In the genomic region with DNA sequence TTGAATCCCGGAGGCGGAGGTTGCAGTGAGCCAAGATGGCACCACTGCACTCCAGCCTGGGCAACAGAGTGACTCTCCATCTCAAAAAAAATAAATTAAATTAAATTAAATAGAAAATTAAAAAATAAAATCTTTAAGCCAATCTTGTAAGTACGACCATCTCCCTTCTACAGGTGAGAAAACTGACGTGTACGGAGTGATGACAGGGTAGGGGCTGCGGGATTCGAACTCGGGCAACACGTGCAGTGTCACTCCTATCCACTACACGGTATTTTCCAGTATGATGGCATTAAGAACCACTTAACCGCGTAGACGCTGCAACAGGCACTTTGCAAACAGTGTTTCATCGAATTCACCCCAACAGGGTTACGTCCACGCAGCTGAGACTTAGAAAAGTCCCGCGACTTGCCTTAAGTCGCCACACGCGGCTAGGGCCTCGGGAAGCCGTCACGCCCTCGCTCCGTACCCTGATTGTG, we compare ENCODE assay signal across 8 cellular contexts. TPM values are rescaled to one million over a fixed set of nuclear protein-coding genes. Genes with fewer than 3 reads are reported as not detected.
A peak's percentile ranks its signal among the peaks of the same experiment; 100 is the strongest.
DNase-seq lines count a peak whose midpoint lies in the region; ATAC-seq and TF ChIP-seq lines count a peak whose summit lies in the region.

No MANE protein-coding gene starts in this region.

- H3K27me3 ChIP-seq in dorsolateral prefrontal cortex, result no peaks in the 10 kb centered on the region
- H3K27me3 ChIP-seq in muscle layer of duodenum (ENCODE audit: low read depth, low read length), result no peaks in the 10 kb centered on the region

- intact Hi-C loops in dorsolateral prefrontal cortex (cut with DNase I), result loop anchor here in 1 of 2 donors (2.0 kb wide), 1 partner anchor 15 kb away; the partner anchor contains the start of gene ZNRF1

- H3K9me3 Mint-ChIP-seq in T-cell, result no peaks in the 10 kb centered on the region

- H3K27ac Mint-ChIP-seq in T-cell, result peak overlapping the region in 1 of 2 donors; percentile 91

- peak; percentile 22 for DNase-seq in SIG-M5 treated with dmso at 0.1 percent for 504 hours (lab: John Stamatoyannopoulos, UW; ENCODE audit: unreplicated experiment)
- no peak for DNase-seq in SIG-M5 (lab: John Stamatoyannopoulos, UW)
- DNase-seq in T-cell, result peak in 24 of 34 experiments; percentile 6 to 38 (median 20)
- DNase-seq in dorsolateral prefrontal cortex, result peak in 1 of 10 donors; percentile 25
- no peak for DNase-seq in NCI-H128 (lab: John Stamatoyannopoulos, UW; ENCODE audit: unreplicated experiment)

- ATAC-seq in T-cell (replicated peaks in 1 of 4) (peak in 2 of 4 experiments; percentile 3 to 5), HG03139 (IDR thresholded peaks at IDR 0.05; ENCODE audit: unreplicated experiment) (no peak), GM18517 (IDR thresholded peaks at IDR 0.05; ENCODE audit: unreplicated experiment) (no peak)

- no peaks in the 10 kb centered on the region for H3K9me3 ChIP-seq in muscle layer of duodenum (ENCODE audit: control insufficient read depth in 1 of 2, low read length in 2 of 2)

- no peaks in the 10 kb centered on the region for H3K27me3 Mint-ChIP-seq in T-cell

- H3K4me1 Mint-ChIP-seq in T-cell, result peaks cover 13 to 25% (median 21%) of the 10 kb centered on the region in 3 donors

- TF ChIP-seq CTCF in dorsolateral prefrontal cortex (IDR thresholded peaks at IDR 0.05 in 54 of 56, conservative IDR thresholded peaks at IDR 0.05 in 2 of 56; ENCODE audit: low read depth in 1 of 56, partially characterized antibody in 56 of 56), result no peak

- H3K4me3 ChIP-seq in dorsolateral prefrontal cortex (peak overlapping the region; percentile 71 to 100 (median 98)), muscle layer of duodenum (ENCODE audit: low read depth in 1 of 2, low read length in 2 of 2) (peak overlapping the region; percentile 88 to 91)

- H3K4me1 ChIP-seq in muscle layer of duodenum (ENCODE audit: control insufficient read depth in 1 of 2, insufficient read depth in 2 of 2, low read length in 2 of 2), result peaks cover 0 to 3% of the 10 kb centered on the region in 2 donors

- CTCF ChIA-PET in T-cell (lab: Charles Lee), result interaction anchor here (1.0 to 2.5 kb wide), 7 partner anchors 9 to 663 kb away, joined by 3 to 18 read pairs (median 4); partner anchors contain the start of genes KARS1 (in 1 of the 2), TERF2IP (in 1 of the 2) and ZNRF1 (in 1 of the 2)

- peak overlapping the region; percentile 81 to 97 (median 89) for H3K4me3 Mint-ChIP-seq in T-cell

- no peaks in the 10 kb centered on the region for H3K36me3 Mint-ChIP-seq in T-cell

- H3K36me3 ChIP-seq in muscle layer of duodenum (ENCODE audit: control insufficient read depth in 1 of 2, insufficient read depth in 2 of 2, low read length in 2 of 2), result no peaks in the 10 kb centered on the region

- H3K27ac ChIP-seq in dorsolateral prefrontal cortex, result peak overlapping the region in 44 of 59 donors; percentile 41 to 88 (median 74)
- H3K27ac ChIP-seq in muscle layer of duodenum (ENCODE audit: low read length), result peak overlapping the region; percentile 67

- POLR2A ChIA-PET in T-cell (lab: Charles Lee), result interaction anchor here in 1 of 2 donors (0.6 to 1.2 kb wide), 2 partner anchors 449 to 581 kb away, joined by 3 to 4 read pairs; partner anchors contain the start of gene CFDP1

RNA-seq across cellular contexts. Expression of gene WDR59, which starts 0.7 kb away (rescaled TPM):
- total RNA-seq in T-cell (100 to 1,000 TPM in 4 of 5 donors, 10 to 100 TPM in 1; 97.7 to 120 (median 108) TPM), dorsolateral prefrontal cortex (100 to 1,000 TPM in 105 of 120 experiments, 10 to 100 TPM in 15; 77.6 to 183 (median 115) TPM)

RNA-seq across cellular contexts. Expression of gene ZNRF1, which starts 14.6 kb away (rescaled TPM):
- total RNA-seq in T-cell (1 to 10 TPM; 5.5 to 7.8 (median 7.5) TPM), dorsolateral prefrontal cortex (10 to 100 TPM; 23.1 to 64.5 (median 38.6) TPM)

Comparison
In these comparisons a context has a peak if more than half of its experiments do, and no peak if none do; other contexts are left out.
1. DNase-seq: peak in SIG-M5 treated with dmso at 0.1 percent for 504 hours (single experiment) and T-cell (24 of 34); none in SIG-M5 (single experiment) and NCI-H128 (single experiment).